ENCODE assay signal across 18 cellular contexts in the genomic region with DNA sequence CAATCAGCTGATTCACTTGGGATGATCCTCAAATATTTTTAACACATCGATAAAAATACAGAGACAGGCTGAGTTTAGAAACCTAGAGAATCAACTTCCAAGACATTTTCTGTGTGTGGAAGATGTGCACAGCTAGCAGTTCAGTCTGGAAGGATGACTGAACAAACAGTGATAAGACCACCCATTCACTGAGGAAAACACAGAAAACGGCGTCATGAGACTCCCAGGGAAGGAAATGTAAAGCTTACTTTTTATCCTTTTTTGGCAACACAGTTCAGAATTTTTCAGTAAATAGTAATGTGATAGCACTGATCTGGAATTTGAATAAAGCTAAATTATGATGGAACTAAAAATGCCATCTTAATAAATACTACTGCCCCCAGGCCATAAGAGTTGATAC.
DNase-seq lines count a peak whose midpoint lies in the region; TF ChIP-seq lines count a peak whose summit lies in the region.
"Had no signal": no experiment of that assay in that cellular context is flagged by ENCODE, and none has a peak within 500 bp of the region (broad histone marks: within the 10 kb centered on the region; RNA-seq: fewer than 3 reads in every experiment).

No MANE protein-coding gene starts in this region.

- peaks cover 0 to 2% (median 0%) of the 10 kb centered on the region in 3 donors for H3K27me3 Mint-ChIP-seq in immature natural killer cell (ENCODE audit: low read depth in 3 of 3)
- H3K27me3 Mint-ChIP-seq: CD4-positive, alpha-beta T cell had no signal

- no peaks in the 10 kb centered on the region for H4K20me1 ChIP-seq in mammary epithelial cell (ENCODE audit: insufficient read depth, low read length)
- H4K20me1 ChIP-seq in smooth muscle cell (ENCODE audit: low read depth), result no peaks in the 10 kb centered on the region

- no peak overlapping the region for H3K23ac ChIP-seq in mesendoderm (ENCODE audit: low read length)

- H3K27ac ChIP-seq in mammary epithelial cell (ENCODE audit: insufficient read depth, low read depth, low read length) (peak overlapping the region; percentile 28), breast epithelium (no peak overlapping the region), mesendoderm (ENCODE audit: low read depth, low read length) (no peak overlapping the region), smooth muscle cell (ENCODE audit: low read depth) (peak overlapping the region; percentile 38)
- H3K27ac ChIP-seq: 22Rv1, A549, C4-2B, GM23248 had no signal

- no peak overlapping the region for H3K4ac ChIP-seq in mesendoderm (ENCODE audit: low read depth, low read length)

- no peak for TF ChIP-seq POLR2A in breast epithelium (IDR thresholded peaks at IDR 0.05)

- H3K4me3 ChIP-seq in mammary epithelial cell (replicated peaks in 1 of 3; ENCODE audit: insufficient read depth in 1 of 3, low read depth in 2 of 3, low read length in 3 of 3), result no peak overlapping the region
- H3K4me3 ChIP-seq in breast epithelium, result no peak overlapping the region
- no peak overlapping the region for H3K4me3 ChIP-seq in fibroblast of pulmonary artery (replicated peaks; ENCODE audit: low read depth, low read length)
- no peak overlapping the region for H3K4me3 ChIP-seq in mesendoderm (ENCODE audit: low read length)
- H3K4me3 ChIP-seq in smooth muscle cell, result no peak overlapping the region
- H3K4me3 ChIP-seq: A549, GM23248 had no signal

- H3K79me2 ChIP-seq in mammary epithelial cell (ENCODE audit: insufficient read depth, low read length) (no peaks in the 10 kb centered on the region), mesendoderm (ENCODE audit: control insufficient read depth, insufficient read depth, low read length) (no peaks in the 10 kb centered on the region), smooth muscle cell (ENCODE audit: low read depth) (peaks cover 8% of the 10 kb centered on the region)

- H4K5ac ChIP-seq in mesendoderm (ENCODE audit: low read length), result no peak overlapping the region

- H3K18ac ChIP-seq in mesendoderm (ENCODE audit: low read length), result no peak overlapping the region

- H3K36me3 ChIP-seq in mammary epithelial cell (ENCODE audit: insufficient read depth, low read length) (no peaks in the 10 kb centered on the region), breast epithelium (no peaks in the 10 kb centered on the region), mesendoderm (ENCODE audit: control insufficient read depth, insufficient read depth, low read length) (no peaks in the 10 kb centered on the region), smooth muscle cell (ENCODE audit: low read depth) (no peaks in the 10 kb centered on the region)

- H2AK5ac ChIP-seq in mesendoderm (ENCODE audit: low read length), result no peak overlapping the region

- in situ Hi-C loops in mammary epithelial cell (cut with MboI; ENCODE audit: low sequenced_read_pairs in 2 of 2), result loop anchor here in 1 of 2 donors (25.0 kb wide), 1 partner anchor 269 kb away; the partner anchor contains the start of gene SEMA5A

- no peak overlapping the region for H3K4me2 ChIP-seq in mammary epithelial cell (ENCODE audit: insufficient read depth, low read depth, low read length)
- no peak overlapping the region for H3K4me2 ChIP-seq in mesendoderm (ENCODE audit: low read length)
- H3K4me2 ChIP-seq in smooth muscle cell, result peak overlapping the region; percentile 6
- H3K4me2 ChIP-seq: A549 had no signal

- WGBS in mammary epithelial cell (ENCODE audit: low coverage, missing lambda C conversion rate), result 32% methylated on average over 3 of the region's 3 CpGs
- WGBS in mesendoderm (ENCODE audit: extremely low coverage, insufficient coverage, low lambda C conversion rate), result no CpG with 5 or more reads among the region's 3 CpGs
- WGBS in smooth muscle cell (ENCODE audit: low lambda C conversion rate), result 19% methylated on average over 3 of the region's 3 CpGs

- H4K8ac ChIP-seq in mesendoderm (ENCODE audit: low read depth, low read length), result no peak overlapping the region

- H3K36me3 Mint-ChIP-seq in immature natural killer cell, result no peaks in the 10 kb centered on the region

- TF ChIP-seq CTCF in mammary epithelial cell (conservative IDR thresholded peaks at IDR 0.05 in 1 of 2, IDR thresholded peaks at IDR 0.05 in 1 of 2; ENCODE audit: extremely low read depth in 1 of 2, insufficient read depth in 1 of 2, low read depth in 1 of 2, low read length in 2 of 2), result no peak
- no peak for TF ChIP-seq CTCF in breast epithelium (IDR thresholded peaks at IDR 0.05)
- no peak for TF ChIP-seq CTCF in fibroblast of pulmonary artery (IDR thresholded peaks at IDR 0.05; ENCODE audit: low read length, missing control alignments)
- TF ChIP-seq CTCF in smooth muscle cell (IDR thresholded peaks at IDR 0.05; ENCODE audit: borderline replicate concordance, insufficient read depth, poor library complexity, severe bottlenecking), result no peak

- no peaks in the 10 kb centered on the region for H3K79me1 ChIP-seq in mesendoderm (ENCODE audit: low read length)

- intact Hi-C loops in mammary epithelial cell (cut with micrococcal nuclease), result loop anchor here (5.0 kb wide), 3 partner anchors 41 to 274 kb away; no protein-coding TSS in a partner anchor
- intact Hi-C loops in breast epithelium (cut with DNase I; ENCODE audit: low total_unique reads), result no loop called here

- dilution Hi-C loops in mammary epithelial cell (cut with HindIII; ENCODE audit: low sequenced_read_pairs), result no loop called here

- CTCF ChIA-PET in mammary epithelial cell (lab: Charles Lee; ENCODE audit: low non-redundant PET), result interaction anchor here (0.6 to 0.7 kb wide), 2 partner anchors 426 to 1737 kb away, joined by 3 read pairs; no protein-coding TSS in a partner anchor

- H3K9me3 Mint-ChIP-seq in immature natural killer cell, result peaks cover 6 to 33% (median 15%) of the 10 kb centered on the region in 6 donors

- H3K4me3 Mint-ChIP-seq in immature natural killer cell, result no peak overlapping the region
- H3K4me3 Mint-ChIP-seq: CD4-positive, alpha-beta T cell had no signal

- H2AFZ ChIP-seq in mammary epithelial cell (ENCODE audit: low read depth, low read length), result peak overlapping the region; percentile 35
- H2AFZ ChIP-seq in smooth muscle cell (ENCODE audit: low read depth), result no peak overlapping the region
- H2AFZ ChIP-seq: GM23248 had no signal

- no peaks in the 10 kb centered on the region for H3K9me3 ChIP-seq in mammary epithelial cell (replicated peaks; ENCODE audit: insufficient read depth, low read length)
- no peaks in the 10 kb centered on the region for H3K9me3 ChIP-seq in breast epithelium
- H3K9me3 ChIP-seq in smooth muscle cell (replicated peaks; ENCODE audit: low read depth), result no peaks in the 10 kb centered on the region
- H3K9me3 ChIP-seq: A549, Caco-2 had no signal

- no peak overlapping the region for H2BK120ac ChIP-seq in mesendoderm (ENCODE audit: low read depth, low read length)

- H3K9ac ChIP-seq in mammary epithelial cell (ENCODE audit: insufficient read depth, low read length) (no peak overlapping the region), mesendoderm (ENCODE audit: low read length) (no peak overlapping the region), smooth muscle cell (ENCODE audit: low read depth) (no peak overlapping the region)
- H3K9ac ChIP-seq: GM23248 had no signal

- H3K56ac ChIP-seq in mesendoderm (ENCODE audit: low read length), result peak overlapping the region; percentile 15

- H3K27ac Mint-ChIP-seq in immature natural killer cell, result no peak overlapping the region
- H3K27ac Mint-ChIP-seq: CD4-positive, alpha-beta T cell had no signal

- no TSS peak for BruUV-seq in mammary epithelial cell (replicated peaks; lab: Mats Ljungman, UMichigan)

- H3K4me1 ChIP-seq in mammary epithelial cell (ENCODE audit: insufficient read depth, low read length) (peaks cover 56% of the 10 kb centered on the region), breast epithelium (no peaks in the 10 kb centered on the region), mesendoderm (ENCODE audit: control insufficient read depth, low read depth, low read length) (peaks cover 11% of the 10 kb centered on the region), smooth muscle cell (ENCODE audit: low read depth) (peaks cover 23% of the 10 kb centered on the region)
- H3K4me1 ChIP-seq: A549 had no signal

- no peaks in the 10 kb centered on the region for H3K4me1 Mint-ChIP-seq in immature natural killer cell

- H3F3A ChIP-seq in smooth muscle cell (ENCODE audit: low read depth), result peaks cover 15% of the 10 kb centered on the region

- no peak overlapping the region for H2BK15ac ChIP-seq in mesendoderm (replicated peaks; ENCODE audit: low read depth)

- no peaks in the 10 kb centered on the region for H3K27me3 ChIP-seq in mammary epithelial cell (ENCODE audit: insufficient read depth, low read length)
- H3K27me3 ChIP-seq in breast epithelium, result no peaks in the 10 kb centered on the region
- H3K27me3 ChIP-seq in mesendoderm (ENCODE audit: insufficient read depth, low read length, poor library complexity), result no peaks in the 10 kb centered on the region
- H3K27me3 ChIP-seq in smooth muscle cell (ENCODE audit: low read depth), result no peaks in the 10 kb centered on the region

- no peak overlapping the region for H2BK5ac ChIP-seq in mesendoderm (ENCODE audit: low read length)

- DNase-seq in mammary epithelial cell (no peak), breast epithelium (ENCODE audit: low spot score in 2 of 2) (no peak), fibroblast of pulmonary artery (ENCODE audit: low read depth) (peak; percentile 65), mesendoderm (no peak), smooth muscle cell (lab: John Stamatoyannopoulos, UW; ENCODE audit: unreplicated experiment) (no peak), immature natural killer cell (no peak), globus pallidus (ENCODE audit: low spot score) (no peak)
- DNase-seq in activated effector memory CD4-positive, alpha-beta T cell treated with Interleukin-2 at 50 U/mL for 16 hours, result no peak
- DNase-seq: AML-193; Caco-2; CD4-positive, alpha-beta T cell; DMS153; DMS79; GDM1 had no signal

Comparison
In these comparisons a context has a peak if more than half of its experiments do, and no peak if none do; other contexts are left out.
1. H3K27ac ChIP-seq: peak in mammary epithelial cell (single experiment) and smooth muscle cell (single experiment); none in breast epithelium (0 of 2) and mesendoderm (single experiment).